27 cellular contexts compared by ENCODE assay signal in genomic region chr7:137160236-137160635, GRCh38.
DNase-seq lines count a peak whose midpoint lies in the region; ATAC-seq, FAIRE-seq and TF ChIP-seq lines count a peak whose summit lies in the region.
"Had no signal": no experiment of that assay in that cellular context is flagged by ENCODE, and none has a peak within 500 bp of the region (broad histone marks: within the 10 kb centered on the region; RNA-seq: fewer than 3 reads in every experiment).

No MANE protein-coding gene starts in this region.

- intact Hi-C loops in mucosa of descending colon (cut with DNase I, micrococcal nuclease), result loop anchor here in 1 of 2 donors (10.0 kb wide), 1 partner anchor 435 kb away; no protein-coding TSS in a partner anchor

- H3K4me2 ChIP-seq in hepatocyte (peak overlapping the region; percentile 17), GM23338 (no peak overlapping the region)
- H3K4me2 ChIP-seq: A549; BLaER1 treated with 17β-estradiol and CSF1 and Interleukin-3, amounts not matched to agents 10 nM and 100 nM had no signal

- H3K9me3 Mint-ChIP-seq in mesothelial cell of epicardium, result peaks cover 20% of the 10 kb centered on the region
- no peaks in the 10 kb centered on the region for H3K9me3 Mint-ChIP-seq in GM23338
- H3K9me3 Mint-ChIP-seq: HFFc6 had no signal

- H3K9me2 ChIP-seq in hepatocyte (replicated peaks; ENCODE audit: insufficient read depth) (no peaks in the 10 kb centered on the region), GM23338 (ENCODE audit: insufficient read depth) (no peaks in the 10 kb centered on the region)

- no peaks in the 10 kb centered on the region for H3F3A ChIP-seq in GM23338 (replicated peaks; ENCODE audit: low read depth)

- no peak for ATAC-seq in mucosa of descending colon
- ATAC-seq in HG03097 (IDR thresholded peaks at IDR 0.05; ENCODE audit: low FRiP score, unreplicated experiment), result no peak
- no peak for ATAC-seq in GM23338
- ATAC-seq: A549, GM12878 had no signal

- 82% methylated on average over 4 of the region's 4 CpGs for WGBS in hepatocyte (ENCODE audit: low lambda C conversion rate, missing lambda C conversion rate)

- no peaks in the 10 kb centered on the region for H3K79me2 ChIP-seq in hepatocyte
- no peaks in the 10 kb centered on the region for H3K79me2 ChIP-seq in GM23338 (replicated peaks; ENCODE audit: insufficient read depth)

- H2AFZ ChIP-seq in hepatocyte, result no peak overlapping the region
- no peak overlapping the region for H2AFZ ChIP-seq in GM23338
- H2AFZ ChIP-seq: GM23248 had no signal

- H3K36me3 ChIP-seq in bronchial epithelial cell (ENCODE audit: control insufficient read depth, insufficient read depth, low read length), result no peaks in the 10 kb centered on the region
- H3K36me3 ChIP-seq in hepatocyte (replicated peaks; ENCODE audit: insufficient read depth, low read depth), result no peaks in the 10 kb centered on the region
- no peaks in the 10 kb centered on the region for H3K36me3 ChIP-seq in mucosa of descending colon (ENCODE audit: low read depth)
- no peaks in the 10 kb centered on the region for H3K36me3 ChIP-seq in GM23338 (ENCODE audit: insufficient read depth)
- H3K36me3 ChIP-seq: BE2C; BLaER1 treated with 17β-estradiol and CSF1 and Interleukin-3, amounts not matched to agents 10 nM and 100 nM; HAP-1 had no signal

- FAIRE-seq in bronchial epithelial cell (lab: Jason Lieb, UNC), result no peak
- FAIRE-seq: A549, D721Med, GM19239 had no signal

- no peaks in the 10 kb centered on the region for H3K27me3 Mint-ChIP-seq in mesothelial cell of epicardium (ENCODE audit: low read depth)
- no peaks in the 10 kb centered on the region for H3K27me3 Mint-ChIP-seq in GM23338 (ENCODE audit: insufficient read depth, low read depth, poor library complexity)
- H3K27me3 Mint-ChIP-seq: CD4-positive, alpha-beta T cell; CD8-positive, alpha-beta memory T cell had no signal

- H3K36me3 Mint-ChIP-seq in mesothelial cell of epicardium (peaks cover 15% of the 10 kb centered on the region), GM23338 (ENCODE audit: low read depth) (no peaks in the 10 kb centered on the region)
- H3K36me3 Mint-ChIP-seq: CD14-positive monocyte; CD8-positive, alpha-beta memory T cell had no signal

- DNase-seq in LNCaP clone FGC (ENCODE audit: low read depth) (peak; percentile 3), bronchial epithelial cell (ENCODE audit: low read depth) (peak; percentile 50), hepatocyte (ENCODE audit: low spot score) (no peak), mesothelial cell of epicardium (ENCODE audit: low spot score in 2 of 2, unreplicated experiment in 2 of 2) (no peak), mucosa of descending colon (no peak), GM23338 (ENCODE audit: low spot score) (no peak), NCI-H1092 (lab: John Stamatoyannopoulos, UW) (no peak)
- DNase-seq: 8988T; ACHN; AML-193; BE2C; CD4-positive, alpha-beta T cell; CD8-positive, alpha-beta memory T cell; DMS 273 treated with DMSO at 0.1 percent for 48 hours; DMS79; EL; GDM1; GM23248; HFFc6 had no signal

- H3K27me3 ChIP-seq in bronchial epithelial cell (ENCODE audit: control insufficient read depth, insufficient read depth, low read length) (no peaks in the 10 kb centered on the region), hepatocyte (no peaks in the 10 kb centered on the region), GM23338 (ENCODE audit: insufficient read depth) (no peaks in the 10 kb centered on the region)
- H3K27me3 ChIP-seq: BE2C; BLaER1 treated with 17β-estradiol and CSF1 and Interleukin-3, amounts not matched to agents 10 nM and 100 nM had no signal

- TF ChIP-seq CTCF in LNCaP clone FGC (IDR thresholded peaks at IDR 0.05; ENCODE audit: control insufficient read depth, extremely low read depth, insufficient read depth) (no peak), bronchial epithelial cell (IDR thresholded peaks at IDR 0.05; ENCODE audit: insufficient read depth, low read length, severe bottlenecking) (no peak), hepatocyte (IDR thresholded peaks at IDR 0.05; ENCODE audit: poor library complexity) (no peak), mesothelial cell of epicardium (IDR thresholded peaks at IDR 0.05; ENCODE audit: unreplicated experiment) (no peak), mucosa of descending colon (IDR thresholded peaks at IDR 0.05) (no peak), GM23338 (conservative IDR thresholded peaks at IDR 0.05; ENCODE audit: low read depth in 2 of 2) (no peak)

- peaks cover 6% of the 10 kb centered on the region for H3K4me1 ChIP-seq in hepatocyte (ENCODE audit: insufficient read depth)
- no peaks in the 10 kb centered on the region for H3K4me1 ChIP-seq in mucosa of descending colon (ENCODE audit: low read depth)
- no peaks in the 10 kb centered on the region for H3K4me1 ChIP-seq in GM23338 (ENCODE audit: insufficient read depth)
- H3K4me1 ChIP-seq: A549; BLaER1 treated with 17β-estradiol and CSF1 and Interleukin-3, amounts not matched to agents 10 nM and 100 nM; HAP-1 had no signal

- H3K4me3 Mint-ChIP-seq in mesothelial cell of epicardium (no peak overlapping the region), GM23338 (no peak overlapping the region)
- H3K4me3 Mint-ChIP-seq: CD14-positive monocyte; CD4-positive, alpha-beta T cell; CD8-positive, alpha-beta memory T cell; HFFc6 had no signal

- H3K4me3 ChIP-seq in LNCaP clone FGC (ENCODE audit: low read depth, low read length) (no peak overlapping the region), bronchial epithelial cell (ENCODE audit: low read depth, low read length) (no peak overlapping the region), hepatocyte (no peak overlapping the region), mucosa of descending colon (no peak overlapping the region), GM23338 (no peak overlapping the region)
- H3K4me3 ChIP-seq: A549; BLaER1 treated with 17β-estradiol and CSF1 and Interleukin-3, amounts not matched to agents 10 nM and 100 nM; GM12878; GM23248; HAP-1 had no signal

- no peaks in the 10 kb centered on the region for H4K20me1 ChIP-seq in hepatocyte (ENCODE audit: insufficient read depth, poor library complexity, severe bottlenecking)
- no peaks in the 10 kb centered on the region for H4K20me1 ChIP-seq in GM23338 (replicated peaks; ENCODE audit: insufficient read depth)
- H4K20me1 ChIP-seq: BLaER1 treated with 17β-estradiol and CSF1 and Interleukin-3, amounts not matched to agents 10 nM and 100 nM had no signal

- H3K4me1 Mint-ChIP-seq in mesothelial cell of epicardium (peaks cover 31% of the 10 kb centered on the region), GM23338 (no peaks in the 10 kb centered on the region)
- H3K4me1 Mint-ChIP-seq: CD14-positive monocyte; CD8-positive, alpha-beta memory T cell had no signal

- H3K9me3 ChIP-seq in hepatocyte (ENCODE audit: low read depth) (no peaks in the 10 kb centered on the region), mucosa of descending colon (no peaks in the 10 kb centered on the region)
- H3K9me3 ChIP-seq: A549; BE2C; BLaER1 treated with 17β-estradiol and CSF1 and Interleukin-3, amounts not matched to agents 10 nM and 100 nM; HAP-1 had no signal

- H3K27ac ChIP-seq in hepatocyte (no peak overlapping the region), GM23338 (ENCODE audit: low read depth) (no peak overlapping the region)
- H3K27ac ChIP-seq: A549; BLaER1 treated with 17β-estradiol and CSF1 and Interleukin-3, amounts not matched to agents 10 nM and 100 nM; GM23248 had no signal

- H3K27ac Mint-ChIP-seq in mesothelial cell of epicardium (peak overlapping the region; percentile 90), GM23338 (no peak overlapping the region)
- H3K27ac Mint-ChIP-seq: CD14-positive monocyte; CD4-positive, alpha-beta T cell; CD8-positive, alpha-beta memory T cell; HFFc6 had no signal

TF ChIP-seq in GM23338, 12 proteins besides CTCF, POLR2A, EP300 and RAD21 (continues in another document):
- TF ChIP-seq ZNF331 (CRISPR knock-in tag; IDR thresholded peaks at IDR 0.05; ENCODE audit: low read depth) (no peak), REST (IDR thresholded peaks at IDR 0.05; ENCODE audit: unreplicated experiment) (no peak)

Comparison
In these comparisons a context has a peak if more than half of its experiments do, and no peak if none do; other contexts are left out.
1. DNase-seq: peak in LNCaP clone FGC (single experiment) and bronchial epithelial cell (single experiment); none in hepatocyte (single experiment), mesothelial cell of epicardium (0 of 2), mucosa of descending colon (0 of 3), GM23338 (single experiment) and NCI-H1092 (single experiment).